ENCODE assay signal across 11 cellular contexts in genomic region chr16:4937782-4938682, GRCh38. TPM values are rescaled to one million over a fixed set of nuclear protein-coding genes. Genes with fewer than 3 reads are reported as not detected.
DNase-seq lines count a peak whose midpoint lies in the region; ATAC-seq and TF ChIP-seq lines count a peak whose summit lies in the region.
"Had no signal": no experiment of that assay in that cellular context is flagged by ENCODE, and none has a peak within 500 bp of the region (broad histone marks: within the 10 kb centered on the region; RNA-seq: fewer than 3 reads in every experiment).

No MANE protein-coding gene starts in this region.

- H4K20me1 ChIP-seq in SK-N-SH (ENCODE audit: insufficient read depth), result no peaks in the 10 kb centered on the region

- no peak for TF ChIP-seq POLR2A in prostate gland (IDR thresholded peaks at IDR 0.05)
- no peak for TF ChIP-seq POLR2A in GM18505 (IDR thresholded peaks at IDR 0.05; ENCODE audit: borderline replicate concordance, extremely low read depth, insufficient read depth, insufficient read length)

- peaks cover 10% of the 10 kb centered on the region for H3F3A ChIP-seq in SK-N-SH (replicated peaks; ENCODE audit: insufficient read depth)

- CTCF ChIA-PET in HEK293 (lab: Yijun Ruan, JAX), result interaction anchor here (0.7 kb wide), 3 partner anchors 17 to 314 kb away, joined by 3 read pairs; partner anchors contain the start of gene MGRN1
- CTCF ChIA-PET in SK-N-SH (lab: Yijun Ruan, JAX), result interaction anchor here (1.8 to 5.0 kb wide), 2 partner anchors 18 to 245 kb away, joined by 5 to 23 read pairs; partner anchors contain the start of gene NUDT16L1

- H3K4me2 ChIP-seq in SK-N-SH, result no peak overlapping the region

- H3K4me3 ChIP-seq in HEK293 (ENCODE audit: low read depth, low read length) (no peak overlapping the region), iPS-15b (ENCODE audit: low read depth, low read length) (peak overlapping the region; percentile 43), prostate gland (peak overlapping the region in 1 of 2 donors; percentile 73), SK-N-SH (ENCODE audit: low read depth in 2 of 2, low read length in 1 of 2) (no peak overlapping the region; a peak in 1 of 4 replicates)

- no peak for TF ChIP-seq EP300 in SK-N-SH (IDR thresholded peaks at IDR 0.05; ENCODE audit: borderline replicate concordance in 1 of 2, low read depth in 1 of 2, low read length in 1 of 2)

- no peaks in the 10 kb centered on the region for H3K27me3 ChIP-seq in iPS-15b (ENCODE audit: control insufficient read depth, insufficient read depth, low read length)
- no peaks in the 10 kb centered on the region for H3K27me3 ChIP-seq in prostate gland (replicated peaks; ENCODE audit: insufficient read depth)
- H3K27me3 ChIP-seq in SK-N-SH (ENCODE audit: insufficient read depth), result no peaks in the 10 kb centered on the region

- no peaks in the 10 kb centered on the region for H3K9me2 ChIP-seq in SK-N-SH

- ATAC-seq in GM18505 (IDR thresholded peaks at IDR 0.05; ENCODE audit: unreplicated experiment), result no peak
- no peak for ATAC-seq in GM19455 (IDR thresholded peaks at IDR 0.05; ENCODE audit: unreplicated experiment)

- POLR2A ChIA-PET in HEK293 (lab: Yijun Ruan, JAX), result no interaction called here
- POLR2A ChIA-PET in SK-N-SH (lab: Yijun Ruan, JAX), result no interaction called here

- peak; percentile 68 for DNase-seq in prostate gland (ENCODE audit: low spot score)
- no peak for DNase-seq in SIG-M5 (lab: John Stamatoyannopoulos, UW)
- no peak for DNase-seq in SK-N-SH
- DNase-seq: aorta, NCI-H2081 treated with DMSO at 0.1 percent for 48 hours had no signal

- no peaks in the 10 kb centered on the region for H3K36me3 ChIP-seq in HEK293 (ENCODE audit: control insufficient read depth in 2 of 2, insufficient read depth in 1 of 2, low read length in 2 of 2)
- H3K36me3 ChIP-seq in iPS-15b (ENCODE audit: control insufficient read depth, insufficient read depth, low read length), result peaks cover 3% of the 10 kb centered on the region
- H3K36me3 ChIP-seq in prostate gland, result no peaks in the 10 kb centered on the region
- H3K36me3 ChIP-seq in SK-N-SH (replicated peaks in 1 of 2; ENCODE audit: control insufficient read depth in 1 of 2, insufficient read depth in 2 of 2, low read length in 1 of 2), result no peaks in the 10 kb centered on the region

- intact Hi-C loops in prostate gland (cut with DNase I), result no loop called here

- WGBS in prostate gland, result 70% methylated on average over 16 of the region's 16 CpGs
- WGBS in SK-N-SH (ENCODE audit: low lambda C conversion rate), result 94% methylated on average over 16 of the region's 16 CpGs

- TF ChIP-seq CTCF in HEK293 (tag by site-specific recombination; IDR thresholded peaks at IDR 0.05) (no peak), VCaP (conservative IDR thresholded peaks at IDR 0.05) (no peak), prostate gland (IDR thresholded peaks at IDR 0.05) (no peak), SK-N-SH (IDR thresholded peaks at IDR 0.05) (no peak)

- H3K4me1 ChIP-seq in HEK293 (ENCODE audit: control insufficient read depth, insufficient read depth, low read length) (peaks cover 9% of the 10 kb centered on the region), iPS-15b (ENCODE audit: control insufficient read depth, insufficient read depth, low read length) (peaks cover 8% of the 10 kb centered on the region), prostate gland (replicated peaks) (peaks cover 2% of the 10 kb centered on the region), SK-N-SH (ENCODE audit: control insufficient read depth in 1 of 2, insufficient read depth in 2 of 2, low read depth in 1 of 2, low read length in 1 of 2) (peaks cover 5 to 7% of the 10 kb centered on the region in 2 experiments; a peak in 3 of 4 replicates)

- no peak overlapping the region for H2AFZ ChIP-seq in SK-N-SH (ENCODE audit: low read depth)

- H3K9ac ChIP-seq in iPS-15b (ENCODE audit: low read depth, low read length) (no peak overlapping the region), SK-N-SH (no peak overlapping the region)

- H3K27ac ChIP-seq in HEK293 (ENCODE audit: extremely low read depth, low read depth, low read length), result no peak overlapping the region
- peak overlapping the region; percentile 55; the same call in 1 of the 2 replicates for H3K27ac ChIP-seq in VCaP
- H3K27ac ChIP-seq in prostate gland, result peak overlapping the region; percentile 86 to 90
- H3K27ac ChIP-seq in SK-N-SH (ENCODE audit: low read depth in 2 of 2, low read length in 1 of 2), result no peak overlapping the region

- TF ChIP-seq RAD21 in SK-N-SH (IDR thresholded peaks at IDR 0.05; ENCODE audit: low read length), result no peak

- H3K79me2 ChIP-seq in SK-N-SH (ENCODE audit: insufficient read depth), result no peaks in the 10 kb centered on the region

- H3K9me3 ChIP-seq in HEK293 (ENCODE audit: control insufficient read depth, insufficient read depth, low read depth, low read length) (no peaks in the 10 kb centered on the region), iPS-15b (ENCODE audit: control insufficient read depth, insufficient read depth, low read length) (no peaks in the 10 kb centered on the region), prostate gland (no peaks in the 10 kb centered on the region), SK-N-SH (no peaks in the 10 kb centered on the region)

TF ChIP-seq in HEK293, 187 proteins besides CTCF, POLR2A, EP300 and RAD21 (continues in another document):
- TF ChIP-seq OVOL3 (tag by site-specific recombination; IDR thresholded peaks at IDR 0.05) (no peak), ZNF521 (tag by site-specific recombination; IDR thresholded peaks at IDR 0.05) (no peak), ZNF76 (tag by site-specific recombination; IDR thresholded peaks at IDR 0.05; ENCODE audit: borderline replicate concordance, low read depth) (no peak), ZNF473 (tag by site-specific recombination; IDR thresholded peaks at IDR 0.05) (no peak), SCRT2 (tag by site-specific recombination; IDR thresholded peaks at IDR 0.05) (peak; percentile 83)
- TF ChIP-seq, protein P1, sequence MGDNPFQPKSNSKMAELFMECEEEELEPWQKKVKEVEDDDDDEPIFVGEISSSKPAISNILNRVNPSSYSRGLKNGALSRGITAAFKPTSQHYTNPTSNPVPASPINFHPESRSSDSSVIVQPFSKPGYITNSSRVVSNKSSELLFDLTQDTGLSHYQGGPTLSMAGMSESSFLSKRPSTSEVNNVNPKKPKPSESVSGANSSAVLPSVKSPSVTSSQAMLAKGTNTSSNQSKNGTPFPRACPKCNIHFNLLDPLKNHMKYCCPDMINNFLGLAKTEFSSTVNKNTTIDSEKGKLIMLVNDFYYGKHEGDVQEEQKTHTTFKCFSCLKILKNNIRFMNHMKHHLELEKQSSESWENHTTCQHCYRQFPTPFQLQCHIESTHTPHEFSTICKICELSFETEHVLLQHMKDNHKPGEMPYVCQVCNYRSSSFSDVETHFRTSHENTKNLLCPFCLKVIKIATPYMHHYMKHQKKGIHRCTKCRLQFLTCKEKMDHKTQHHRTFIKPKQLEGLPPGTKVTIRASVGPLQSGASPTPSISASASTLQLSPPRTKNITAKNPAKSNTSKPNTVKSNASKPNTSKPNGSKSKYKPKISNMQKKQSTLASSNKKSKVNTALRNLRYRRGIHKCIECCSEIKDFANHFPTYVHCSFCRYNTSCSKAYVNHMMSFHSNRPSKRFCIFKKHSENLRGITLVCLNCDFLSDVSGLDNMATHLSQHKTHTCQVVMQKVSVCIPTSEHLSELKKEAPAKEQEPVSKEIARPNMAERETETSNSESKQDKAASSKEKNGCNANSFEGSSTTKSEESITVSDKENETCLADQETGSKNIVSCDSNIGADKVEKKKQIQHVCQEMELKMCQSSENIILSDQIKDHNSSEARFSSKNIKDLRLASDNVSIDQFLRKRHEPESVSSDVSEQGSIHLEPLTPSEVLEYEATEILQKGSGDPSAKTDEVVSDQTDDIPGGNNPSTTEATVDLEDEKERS (tag by site-specific recombination; IDR thresholded peaks at IDR 0.05), result no peak

TF ChIP-seq in SK-N-SH, 30 proteins besides CTCF, POLR2A, EP300 and RAD21:
- no peak for TF ChIP-seq RFX5 (IDR thresholded peaks at IDR 0.05; ENCODE audit: low read length)
- TF ChIP-seq FOXM1 (IDR thresholded peaks at IDR 0.05; ENCODE audit: low read depth), result no peak
- no peak for TF ChIP-seq GATA2 (CRISPR knock-in tag; IDR thresholded peaks at IDR 0.05)
- TF ChIP-seq SIN3A (IDR thresholded peaks at IDR 0.05; ENCODE audit: borderline replicate concordance, low read depth, low read length), result no peak
- TF ChIP-seq RCOR1 (IDR thresholded peaks at IDR 0.05; ENCODE audit: low read length), result no peak
- TF ChIP-seq FOSL2 (IDR thresholded peaks at IDR 0.05; ENCODE audit: borderline replicate concordance, low read depth), result no peak
- no peak for TF ChIP-seq NRF1 (IDR thresholded peaks at IDR 0.05; ENCODE audit: low read depth, low read length)
- TF ChIP-seq CHD2 (IDR thresholded peaks at IDR 0.05; ENCODE audit: low read length, partially characterized antibody), result no peak
- no peak for TF ChIP-seq MXI1 (IDR thresholded peaks at IDR 0.05; ENCODE audit: low read depth, low read length)
- TF ChIP-seq, protein P2, sequence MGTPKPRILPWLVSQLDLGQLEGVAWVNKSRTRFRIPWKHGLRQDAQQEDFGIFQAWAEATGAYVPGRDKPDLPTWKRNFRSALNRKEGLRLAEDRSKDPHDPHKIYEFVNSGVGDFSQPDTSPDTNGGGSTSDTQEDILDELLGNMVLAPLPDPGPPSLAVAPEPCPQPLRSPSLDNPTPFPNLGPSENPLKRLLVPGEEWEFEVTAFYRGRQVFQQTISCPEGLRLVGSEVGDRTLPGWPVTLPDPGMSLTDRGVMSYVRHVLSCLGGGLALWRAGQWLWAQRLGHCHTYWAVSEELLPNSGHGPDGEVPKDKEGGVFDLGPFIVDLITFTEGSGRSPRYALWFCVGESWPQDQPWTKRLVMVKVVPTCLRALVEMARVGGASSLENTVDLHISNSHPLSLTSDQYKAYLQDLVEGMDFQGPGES (IDR thresholded peaks at IDR 0.05; ENCODE audit: low read depth, low read length), result no peak
- TF ChIP-seq GABPA (IDR thresholded peaks at IDR 0.05; ENCODE audit: low read depth), result no peak
- TF ChIP-seq ELF1 (IDR thresholded peaks at IDR 0.05), result no peak

RNA-seq across cellular contexts. Expression of gene PPL, which starts 1.1 kb away (rescaled TPM):
- 10 to 100 TPM; 39.4 to 64.3 TPM for total RNA-seq in prostate gland
- 16.8 and 24.6 TPM in 2 replicates for polyA plus RNA-seq in SK-N-SH (2012; rRNA removed)
- 9.9 and 11.5 TPM in 2 replicates for polyA plus RNA-seq in SK-N-SH (2012; cell fraction: cytosol; rRNA removed)
- 42.1 and 47.8 TPM in 2 replicates for polyA plus RNA-seq in SK-N-SH (2012; cell fraction: nucleus; rRNA removed)

RNA-seq across cellular contexts. Expression of gene SEC14L5, which starts 20.1 kb away (rescaled TPM):
- under 1 TPM; 0.74 to 0.77 TPM for total RNA-seq in prostate gland
- 0.03 and 0.08 TPM in 2 replicates for polyA plus RNA-seq in SK-N-SH (2012; rRNA removed)
- 0.01 and 0.03 TPM in 2 replicates for polyA plus RNA-seq in SK-N-SH (2012; cell fraction: cytosol; rRNA removed)
- 0.61 and 1.2 TPM in 2 replicates for polyA plus RNA-seq in SK-N-SH (2012; cell fraction: nucleus; rRNA removed)
- total RNA-seq: ureter had no signal

Comparison
In these comparisons a context has a peak if more than half of its experiments do, and no peak if none do; other contexts are left out.
1. H3K27ac ChIP-seq: peak in VCaP (single experiment) and prostate gland (2 of 2); none in HEK293 (single experiment) and SK-N-SH (0 of 2).